In the genomic region with DNA sequence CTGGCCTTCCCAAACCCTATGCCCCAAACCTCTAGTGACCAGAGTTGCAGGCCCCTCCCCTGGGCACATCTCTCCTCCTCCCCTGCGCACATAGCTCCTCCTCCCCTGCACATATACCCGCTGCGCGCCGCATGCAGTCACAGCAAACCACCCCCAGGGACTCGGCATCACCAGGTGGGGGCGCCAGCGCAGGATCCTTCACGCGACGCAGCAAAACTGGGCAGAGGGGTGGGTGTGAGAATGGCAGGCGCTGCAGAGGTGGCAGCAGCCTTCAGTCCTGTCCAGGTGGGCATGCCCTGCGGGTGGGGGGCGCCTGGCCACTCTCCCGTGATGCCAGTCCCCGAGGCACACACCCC, we compare ENCODE assay signal across 8 cellular contexts. TPM values are rescaled to one million over a fixed set of nuclear protein-coding genes. Genes with fewer than 3 reads are reported as not detected.
DNase-seq lines count a peak whose midpoint lies in the region; ATAC-seq and TF ChIP-seq lines count a peak whose summit lies in the region.

No MANE protein-coding gene starts in this region.

- H3K36me3 Mint-ChIP-seq in T-helper 17 cell (ENCODE audit: low read depth) = no peaks in the 10 kb centered on the region

- intact Hi-C loops in sciatic nerve (cut with DNase I) = no loop called here

- H3K4me1 Mint-ChIP-seq in T-helper 17 cell = peaks cover 29% of the 10 kb centered on the region

- peak overlapping the region; percentile 94 for H3K4me3 Mint-ChIP-seq in T-helper 17 cell

- TF ChIP-seq CTCF in LNCaP clone FGC (IDR thresholded peaks at IDR 0.05; ENCODE audit: control insufficient read depth, extremely low read depth, insufficient read depth) = 0 out of 2 replicates have a peak, but pooled peaks have one; percentile 12

- H3K4me3 ChIP-seq in LNCaP clone FGC (ENCODE audit: low read depth, low read length) = no peak overlapping the region

- H3K27ac Mint-ChIP-seq in T-helper 17 cell = no peak overlapping the region

- H3K27ac ChIP-seq in angular gyrus (ENCODE audit: low read depth, low read length) = peak overlapping the region; percentile 45

- ATAC-seq in T-helper 17 cell = peak; percentile 75
- ATAC-seq in sciatic nerve = peak; percentile 28

- no peaks in the 10 kb centered on the region for H3K27me3 Mint-ChIP-seq in T-helper 17 cell

- DNase-seq in AG20443 (ENCODE audit: low spot score) (peak; percentile 69), GM19240 (ENCODE audit: insufficient read length, low spot score) (peak; percentile 85), LNCaP clone FGC (ENCODE audit: low read depth) (no peak), T-helper 17 cell (peak; percentile 86 to 92 (median 87)), hepatic stellate cell (ENCODE audit: low spot score) (peak; percentile 75), sciatic nerve (ENCODE audit: low spot score) (peak; percentile 85), RKO (ENCODE audit: low spot score) (no peak)

- no peaks in the 10 kb centered on the region for H3K9me3 ChIP-seq in T-helper 17 cell (ENCODE audit: control insufficient read depth, low read length, poor library complexity, severe bottlenecking)

RNA-seq across cellular contexts. Expression of a gene that starts 5.6 kb away (rescaled TPM):
- 1 to 10 TPM; 1.7 to 2.6 TPM for total RNA-seq in T-helper 17 cell
- total RNA-seq in sciatic nerve = 21.5 TPM

RNA-seq across cellular contexts. Expression of a gene that starts 24.2 kb away (rescaled TPM):
- total RNA-seq in T-helper 17 cell (1 to 10 TPM; 5.9 to 7.9 TPM), sciatic nerve (22.4 TPM)

RNA-seq across cellular contexts. Expression of a gene that starts 27.7 kb away (rescaled TPM):
- total RNA-seq in T-helper 17 cell = 10 to 100 TPM; 45.4 to 48.3 TPM
- 93.8 TPM for total RNA-seq in sciatic nerve

RNA-seq across cellular contexts. Expression of a gene that starts 48.6 kb away (rescaled TPM):
- total RNA-seq in T-helper 17 cell = 10 to 100 TPM; 92.2 to 98.6 TPM
- 39.9 TPM for total RNA-seq in sciatic nerve

RNA-seq across cellular contexts. Expression of a gene that starts 50.3 kb away (rescaled TPM):
- 10 to 100 TPM; 14.2 to 15.6 TPM for total RNA-seq in T-helper 17 cell
- 11.1 TPM for total RNA-seq in sciatic nerve

Comparison
In these comparisons a context has a peak if more than half of its experiments do, and no peak if none do; other contexts are left out.
1. DNase-seq: peak in AG20443 (single experiment), GM19240 (single experiment), T-helper 17 cell (3 of 3), hepatic stellate cell (single experiment) and sciatic nerve (single experiment); none in LNCaP clone FGC (single experiment) and RKO (single experiment).